9 cellular contexts compared by ENCODE assay signal in the genomic region with DNA sequence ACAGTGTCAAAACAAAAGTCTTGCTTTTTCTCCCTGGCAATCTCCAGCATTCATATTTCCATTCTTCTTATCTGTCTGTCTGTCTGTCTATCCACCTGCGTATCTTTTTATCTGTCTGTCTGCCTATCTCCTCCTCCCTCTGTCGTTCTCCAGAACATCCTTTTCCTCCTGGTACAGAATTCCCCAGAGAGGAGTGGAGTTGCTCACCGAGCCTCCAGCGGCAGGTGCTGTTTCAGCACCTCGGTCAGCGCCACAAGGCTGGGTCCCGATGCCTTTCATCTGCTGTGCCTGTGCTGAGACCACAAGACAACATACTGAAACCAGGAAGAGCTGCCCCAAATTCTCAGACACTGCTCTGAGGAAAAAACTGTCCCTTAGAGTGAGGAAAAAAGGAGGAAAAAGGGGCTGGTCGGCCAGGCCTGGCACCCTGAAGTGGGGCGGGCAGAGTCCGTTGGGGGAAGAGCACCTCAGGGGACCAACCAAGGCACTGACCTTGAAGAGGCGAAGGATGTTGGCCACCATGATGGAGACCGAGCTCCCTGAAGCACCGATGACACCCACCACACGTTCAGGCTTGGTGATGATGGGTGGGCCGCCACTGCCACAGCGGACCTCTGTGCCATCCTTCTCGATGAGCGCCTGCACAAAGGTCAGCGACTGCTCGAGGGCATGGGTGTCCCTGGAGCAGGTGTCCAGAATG. TPM values are rescaled to one million over a fixed set of nuclear protein-coding genes. Genes with fewer than 3 reads are reported as not detected.
DNase-seq lines count a peak whose midpoint lies in the region; ATAC-seq and TF ChIP-seq lines count a peak whose summit lies in the region.
"Had no signal": no experiment of that assay in that cellular context is flagged by ENCODE, and none has a peak within 500 bp of the region (broad histone marks: within the 10 kb centered on the region; RNA-seq: fewer than 3 reads in every experiment).

No MANE protein-coding gene starts in this region.

- H3K9me3 Mint-ChIP-seq in osteocyte (ENCODE audit: unreplicated experiment): no peaks in the 10 kb centered on the region

- ATAC-seq in HG03196 (IDR thresholded peaks at IDR 0.05; ENCODE audit: unreplicated experiment) (no peak), HG03159 (IDR thresholded peaks at IDR 0.05; ENCODE audit: unreplicated experiment) (no peak), HG03108 (IDR thresholded peaks at IDR 0.05; ENCODE audit: unreplicated experiment) (no peak)

- H3K27ac Mint-ChIP-seq in osteocyte (ENCODE audit: unreplicated experiment): no peak overlapping the region
- H3K27ac Mint-ChIP-seq: naive B cell had no signal

- DNase-seq in EH (ENCODE audit: low read depth) (peak; percentile 55), Kasumi-1 (lab: John Stamatoyannopoulos, UW) (peak; percentile 24 to 30), kidney tubule cell (ENCODE audit: low spot score) (peak; percentile 43), osteocyte (ENCODE audit: extremely low spot score, unreplicated experiment) (no peak)
- peak; percentile 65 for DNase-seq in activated CD8-positive, alpha-beta memory T cell treated with anti-CD3 and anti-CD28 coated beads for 24 hours
- DNase-seq: naive B cell had no signal

- H3K4me3 Mint-ChIP-seq in osteocyte (ENCODE audit: unreplicated experiment): no peak overlapping the region
- H3K4me3 Mint-ChIP-seq: naive B cell had no signal

- H3K36me3 Mint-ChIP-seq in osteocyte (ENCODE audit: unreplicated experiment): no peaks in the 10 kb centered on the region

- no peak for TF ChIP-seq CTCF in osteocyte (IDR thresholded peaks at IDR 0.05)

- H3K4me1 Mint-ChIP-seq in osteocyte (ENCODE audit: unreplicated experiment): no peaks in the 10 kb centered on the region

- peaks cover 20% of the 10 kb centered on the region for H3K27me3 Mint-ChIP-seq in osteocyte (ENCODE audit: unreplicated experiment)

RNA-seq across cellular contexts. Expression of gene GRM4, which starts 13.3 kb away (rescaled TPM):
- total RNA-seq in osteocyte: 0.18 and 0.40 TPM in 2 replicates
